ENCODE assay signal across 21 cellular contexts in genomic region chr12:96166765-96167164, GRCh38.
"Had no signal": no experiment of that assay in that cellular context is flagged by ENCODE, and none has a peak within 500 bp of the region (broad histone marks: within the 10 kb centered on the region; RNA-seq: fewer than 3 reads in every experiment).

No MANE protein-coding gene starts in this region.

- H3K27ac ChIP-seq: cardiac muscle cell, thoracic aorta had no signal

- ATAC-seq: effector memory CD8-positive, alpha-beta T cell; natural killer cell treated with Interleukin-12 subunit alpha and Interleukin-12 subunit beta and Interleukin-15 and Interleukin-18, amount 100 ng/mL, for 72 hours; psoas muscle; sciatic nerve had no signal

- H3K27me3 ChIP-seq: cardiac muscle cell, stomach, transverse colon had no signal

- H3K4me1 ChIP-seq: psoas muscle, transverse colon had no signal

- H3K36me3 ChIP-seq: cardiac muscle cell, stomach, thoracic aorta, transverse colon had no signal

- H3K9me3 ChIP-seq: psoas muscle, stomach, thoracic aorta, transverse colon had no signal

- H3K4me3 ChIP-seq: cardiac muscle cell, psoas muscle, skin epidermis, stomach, thoracic aorta, transverse colon had no signal

- FAIRE-seq: colon, keratinocyte, urothelium cell line had no signal

- DNase-seq: cerebellar nuclear complex; effector memory CD8-positive, alpha-beta T cell; foreskin melanocyte; immature natural killer cell; mesenchymal stem cell; midbrain; psoas muscle; retina; stimulated activated CD4-positive, alpha-beta T cell treated with anti-CD3 and anti-CD28 coated beads, Interleukin-12 subunit alpha, Interleukin-12 subunit beta, amount 100 ng/mL, for 4 hours; stimulated activated naive CD4-positive, alpha-beta T cell; stomach; substantia nigra; transverse colon had no signal
